18 cellular contexts compared by ENCODE assay signal in genomic region chr5:137282216-137282615, GRCh38.
A peak's percentile ranks its signal among the peaks of the same experiment; 100 is the strongest.
DNase-seq lines count a peak whose midpoint lies in the region; ATAC-seq and TF ChIP-seq lines count a peak whose summit lies in the region.
"Had no signal": no experiment of that assay in that cellular context is flagged by ENCODE, and none has a peak within 500 bp of the region (broad histone marks: within the 10 kb centered on the region; RNA-seq: fewer than 3 reads in every experiment).

No MANE protein-coding gene starts in this region.

- intact Hi-C loops in IMR-90 (cut with micrococcal nuclease), result no loop called here

- TF ChIP-seq CTCF in IMR-90 (conservative IDR thresholded peaks at IDR 0.05; ENCODE audit: low read depth, low read length), result no peak
- no peak for TF ChIP-seq CTCF in hepatocyte (IDR thresholded peaks at IDR 0.05; ENCODE audit: poor library complexity)
- no peak for TF ChIP-seq CTCF in Peyer's patch (IDR thresholded peaks at IDR 0.05)
- no peak for TF ChIP-seq CTCF in GM13976 (IDR thresholded peaks at IDR 0.05; ENCODE audit: borderline replicate concordance, control extremely low read depth, extremely low read depth, insufficient read depth, missing control alignments)

- no peaks in the 10 kb centered on the region for H3K9me1 ChIP-seq in IMR-90 (ENCODE audit: insufficient read depth, low read length)

- H3K79me2 ChIP-seq in hepatocyte, result no peaks in the 10 kb centered on the region

- H2AFZ ChIP-seq in IMR-90 (replicated peaks; ENCODE audit: low read length, poor library complexity), result no peak overlapping the region
- no peak overlapping the region for H2AFZ ChIP-seq in hepatocyte

- no peak overlapping the region for H2BK5ac ChIP-seq in IMR-90 (ENCODE audit: low read depth, low read length, poor library complexity, severe bottlenecking)

- H3K14ac ChIP-seq in IMR-90 (replicated peaks; ENCODE audit: low read depth, low read length), result no peak overlapping the region

- H4K20me1 ChIP-seq in IMR-90 (ENCODE audit: insufficient read depth, low read length) (no peaks in the 10 kb centered on the region), hepatocyte (ENCODE audit: insufficient read depth, poor library complexity, severe bottlenecking) (no peaks in the 10 kb centered on the region)

- in situ Hi-C loops in IMR-90 (cut with MboI; ENCODE audit: low sequenced_read_pairs), result no loop called here
- in situ Hi-C loops in GM13976 (cut with MboI; ENCODE audit: low sequenced_read_pairs, unreplicated experiment), result no loop called here

- H3K4me1 ChIP-seq in IMR-90 (ENCODE audit: control insufficient read depth, insufficient read depth, low read length) (no peaks in the 10 kb centered on the region; the same call in 1 of the 2 replicates), hepatocyte (ENCODE audit: insufficient read depth) (no peaks in the 10 kb centered on the region), Peyer's patch (no peaks in the 10 kb centered on the region)

- peak; percentile 76 for ATAC-seq in IMR-90 (ENCODE audit: low read depth)
- ATAC-seq: mucosa of descending colon, WTC11 had no signal

- TF ChIP-seq POLR2A in IMR-90 (IDR thresholded peaks at IDR 0.05; ENCODE audit: low read depth, low read length) (no peak), Peyer's patch (IDR thresholded peaks at IDR 0.05) (no peak)

- no peak overlapping the region for H4K5ac ChIP-seq in IMR-90 (ENCODE audit: low read depth, low read length)

- H3K4ac ChIP-seq in IMR-90 (ENCODE audit: low read depth, low read length), result no peak overlapping the region

- POLR2A ChIA-PET in IMR-90 (lab: Charles Lee; ENCODE audit: unreplicated experiment), result no interaction called here

- H2BK15ac ChIP-seq in IMR-90 (ENCODE audit: low read depth, low read length), result no peak overlapping the region

- dilution Hi-C loops in IMR-90 (cut with HindIII; ENCODE audit: low sequenced_read_pairs, unreplicated experiment), result no loop called here

- TF ChIP-seq RAD21 in IMR-90 (IDR thresholded peaks at IDR 0.05; ENCODE audit: low read length), result no peak

- no peaks in the 10 kb centered on the region for H3K79me1 ChIP-seq in IMR-90 (ENCODE audit: low read depth in 1 of 2, low read length in 2 of 2)

- H3K9me3 ChIP-seq in IMR-90 (ENCODE audit: control insufficient read depth, insufficient read depth, low read length) (no peaks in the 10 kb centered on the region), hepatocyte (ENCODE audit: low read depth) (no peaks in the 10 kb centered on the region), Peyer's patch (no peaks in the 10 kb centered on the region)
- H3K9me3 ChIP-seq: mucosa of descending colon, thoracic aorta had no signal

- DNase-seq in COLO668 (lab: John Stamatoyannopoulos, UW; ENCODE audit: unreplicated experiment) (peak; percentile 2), IMR-90 (peak; percentile 15), astrocyte of the hippocampus (ENCODE audit: low read depth, low spot score) (peak; percentile 58), hepatocyte (ENCODE audit: low spot score) (peak; percentile 55), T-helper 2 cell (no peak), Peyer's patch (no peak), iPS-NIHi11 (ENCODE audit: low spot score) (no peak), GM13976 (ENCODE audit: low spot score) (no peak)
- DNase-seq: activated gamma-delta T cell; effector CD8-positive, alpha-beta T cell; foreskin melanocyte; immature natural killer cell; Kasumi-1; mucosa of descending colon; NCI-H2029 had no signal

- H4K8ac ChIP-seq in IMR-90 (ENCODE audit: low read depth in 2 of 2, low read length in 2 of 2), result no peak overlapping the region

- no peak overlapping the region for H3K23ac ChIP-seq in IMR-90 (ENCODE audit: low read depth, low read length)

- H3K4me2 ChIP-seq in IMR-90 (ENCODE audit: low read depth, low read length), result no peak overlapping the region
- H3K4me2 ChIP-seq in hepatocyte, result no peak overlapping the region

- no peak overlapping the region for H3K27ac ChIP-seq in IMR-90 (ENCODE audit: insufficient read depth, low read length)
- no peak overlapping the region for H3K27ac ChIP-seq in hepatocyte
- H3K27ac ChIP-seq in Peyer's patch, result no peak overlapping the region
- H3K27ac ChIP-seq: HL-60, thoracic aorta had no signal

- WGBS in IMR-90 (ENCODE audit: extremely low coverage in 2 of 2, insufficient read length in 1 of 2), 2 experiments, result no CpG with 5 or more reads among the region's 5 CpGs
- WGBS in hepatocyte (ENCODE audit: low lambda C conversion rate, missing lambda C conversion rate), result 29% methylated on average over 5 of the region's 5 CpGs

- H4K91ac ChIP-seq in IMR-90 (ENCODE audit: insufficient read depth, low read depth, low read length), result no peak overlapping the region

- CTCF ChIA-PET in IMR-90 (lab: Yijun Ruan, JAX), result interaction anchor here (0.6 to 1.3 kb wide), 5 partner anchors 13 to 113 kb away, joined by 3 to 6 read pairs (median 3); no protein-coding TSS in a partner anchor

- H3K9ac ChIP-seq in IMR-90 (ENCODE audit: low read depth, low read length), result no peak overlapping the region

- no peak overlapping the region for H2BK20ac ChIP-seq in IMR-90 (ENCODE audit: low read depth, low read length)

- H2AK5ac ChIP-seq in IMR-90 (ENCODE audit: low read depth, low read length), result no peak overlapping the region

- no peak overlapping the region for H2BK120ac ChIP-seq in IMR-90 (ENCODE audit: low read depth, low read length)

- no peaks in the 10 kb centered on the region for H3K9me2 ChIP-seq in hepatocyte (replicated peaks; ENCODE audit: insufficient read depth)

- H2AK9ac ChIP-seq in IMR-90 (replicated peaks; ENCODE audit: low read depth, low read length, poor library complexity), result no peak overlapping the region

- BruUV-seq in IMR-90 (replicated peaks; lab: Mats Ljungman, UMichigan), result no TSS peak

- H3K27me3 ChIP-seq in IMR-90 (ENCODE audit: control insufficient read depth, insufficient read depth, low read length) (no peaks in the 10 kb centered on the region), hepatocyte (no peaks in the 10 kb centered on the region), Peyer's patch (no peaks in the 10 kb centered on the region)

- no peak overlapping the region for H3K4me3 ChIP-seq in IMR-90 (ENCODE audit: insufficient read depth, low read depth, low read length)
- no peak overlapping the region for H3K4me3 ChIP-seq in hepatocyte
- H3K4me3 ChIP-seq in Peyer's patch, result no peak overlapping the region
- H3K4me3 ChIP-seq: mucosa of descending colon, thoracic aorta had no signal

- H3K36me3 ChIP-seq in IMR-90 (ENCODE audit: control insufficient read depth, insufficient read depth, low read length) (no peaks in the 10 kb centered on the region), hepatocyte (replicated peaks; ENCODE audit: insufficient read depth, low read depth) (no peaks in the 10 kb centered on the region), Peyer's patch (no peaks in the 10 kb centered on the region)
- H3K36me3 ChIP-seq: thoracic aorta had no signal

- no peak overlapping the region for H3K56ac ChIP-seq in IMR-90 (ENCODE audit: extremely low read depth, insufficient read depth, low read length)

- H3K18ac ChIP-seq in IMR-90 (ENCODE audit: low read depth, low read length), result no peak overlapping the region

TF ChIP-seq in IMR-90, 13 proteins besides CTCF, POLR2A, EP300 and RAD21:
- no peak for TF ChIP-seq CEBPB (IDR thresholded peaks at IDR 0.05; ENCODE audit: low read depth, low read length)
TF ChIP-seq in IMR-90: peak in this region for 0.

Comparison
In these comparisons a context has a peak if more than half of its experiments do, and no peak if none do; other contexts are left out.
1. DNase-seq: peak in COLO668 (single experiment), IMR-90 (single experiment), astrocyte of the hippocampus (single experiment) and hepatocyte (single experiment); none in T-helper 2 cell (0 of 5), Peyer's patch (0 of 3), iPS-NIHi11 (single experiment) and GM13976 (single experiment).